In the genomic region with DNA sequence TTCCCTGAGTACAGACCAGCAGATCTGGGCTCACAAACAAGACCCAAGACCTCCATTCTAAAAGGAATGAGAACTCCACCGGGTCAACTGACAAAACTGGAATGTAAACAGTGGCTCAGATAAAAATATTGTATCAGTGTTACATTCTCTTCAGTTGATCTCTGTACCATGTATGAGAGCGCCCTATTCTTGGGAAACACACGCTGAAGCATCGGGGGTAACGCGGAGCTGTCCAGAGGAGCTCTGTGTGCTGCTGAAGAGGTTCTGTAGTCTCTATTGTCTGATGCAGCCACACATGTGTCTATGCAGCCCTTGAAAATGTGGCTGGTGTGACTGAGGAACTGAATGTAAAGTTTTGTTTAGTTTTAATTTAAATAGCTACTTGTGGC, we compare ENCODE assay signal across 1 cellular context.
TF ChIP-seq lines count a peak whose summit lies in the region.

No MANE protein-coding gene starts in this region.

TF ChIP-seq in IMR-90, 13 proteins besides CTCF, POLR2A, EP300 and RAD21 (continued from another document):
- peak; percentile 37; the same call in 1 of the 2 replicates for TF ChIP-seq CEBPB (IDR thresholded peaks at IDR 0.05; ENCODE audit: low read depth, low read length)
